Comparison of ENCODE assay signal across 7 cellular contexts in genomic region chr3:188153498-188153948, GRCh38. TPM values are rescaled to one million over a fixed set of nuclear protein-coding genes. Genes with fewer than 3 reads are reported as not detected.
A peak's percentile ranks its signal among the peaks of the same experiment; 100 is the strongest.
DNase-seq lines count a peak whose midpoint lies in the region; ATAC-seq and TF ChIP-seq lines count a peak whose summit lies in the region.

No MANE protein-coding gene starts in this region.

- no peaks in the 10 kb centered on the region for H3K36me3 ChIP-seq in GM06990 (ENCODE audit: control insufficient read depth, insufficient read depth, low read length)
- no peaks in the 10 kb centered on the region for H3K36me3 ChIP-seq in endocrine pancreas (ENCODE audit: control insufficient read depth, insufficient read depth, low read length)
- H3K36me3 ChIP-seq in lung (ENCODE audit: control insufficient read depth in 2 of 2, insufficient read depth in 2 of 2, low read length in 2 of 2) = no peaks in the 10 kb centered on the region

- no peaks in the 10 kb centered on the region for H3K27me3 Mint-ChIP-seq in stimulated activated memory B cell treated with anti-CD40 and anti-IgM and Interleukin-4, amounts not matched to agents 10 μg/mL and 1 μg/mL and 100 μg/mL, for 72 hours

- H3K9me3 ChIP-seq in endocrine pancreas (ENCODE audit: control insufficient read depth, low read length) (no peaks in the 10 kb centered on the region), lung (ENCODE audit: control insufficient read depth in 2 of 2, insufficient read depth in 1 of 2, low read length in 1 of 2) (no peaks in the 10 kb centered on the region)

- H3K27ac ChIP-seq in lung (ENCODE audit: low read depth in 1 of 2, low read length in 1 of 2) = peak overlapping the region; percentile 96 to 99

- H3K36me3 Mint-ChIP-seq in stimulated activated memory B cell treated with anti-CD40 and anti-IgM and Interleukin-4, amounts not matched to agents 10 μg/mL and 1 μg/mL and 100 μg/mL, for 72 hours = no peaks in the 10 kb centered on the region

- H3K9me3 Mint-ChIP-seq in stimulated activated memory B cell treated with anti-CD40 and anti-IgM and Interleukin-4, amounts not matched to agents 10 μg/mL and 1 μg/mL and 100 μg/mL, for 72 hours = peaks cover 6% of the 10 kb centered on the region

- H3K4me3 ChIP-seq in GM06990 (replicated peaks; ENCODE audit: low read depth, low read length) (peak overlapping the region; percentile 59), endocrine pancreas (ENCODE audit: control insufficient read depth, insufficient read depth, low read length) (peak overlapping the region; percentile 65), lung (peak overlapping the region; percentile 82)

- H3K4me3 Mint-ChIP-seq in stimulated activated memory B cell treated with anti-CD40 and anti-IgM and Interleukin-4, amounts not matched to agents 10 μg/mL and 1 μg/mL and 100 μg/mL, for 72 hours = peak overlapping the region; percentile 93

- peaks cover 62% of the 10 kb centered on the region for H3K4me1 Mint-ChIP-seq in stimulated activated memory B cell treated with anti-CD40 and anti-IgM and Interleukin-4, amounts not matched to agents 10 μg/mL and 1 μg/mL and 100 μg/mL, for 72 hours

- DNase-seq in GM06990 (ENCODE audit: extremely low read depth, insufficient read length) (no peak), NCI-H2196 treated with DMSO at 0.1 percent for 48 hours (lab: John Stamatoyannopoulos, UW; ENCODE audit: unreplicated experiment) (peak; percentile 87), lung (ENCODE audit: low spot score) (peak; percentile 83)
- DNase-seq in activated CD4-positive, alpha-beta T cell treated with anti-CD3 and anti-CD28 coated beads for 4 hours = peak; percentile 32 to 48

- no peaks in the 10 kb centered on the region for H3K4me1 ChIP-seq in endocrine pancreas (ENCODE audit: control insufficient read depth, insufficient read depth, low read length)
- peaks cover 15% of the 10 kb centered on the region in 2 donors for H3K4me1 ChIP-seq in lung (ENCODE audit: control insufficient read depth in 2 of 2, insufficient read depth in 2 of 2, low read length in 2 of 2)

- ATAC-seq in HG02798 (IDR thresholded peaks at IDR 0.05; ENCODE audit: poor library complexity, unreplicated experiment) (peak; percentile 11), lung (ENCODE audit: insufficient read depth, low FRiP score) (peak; percentile 49)
- peak; percentile 42 for ATAC-seq in stimulated activated memory B cell treated with anti-CD40 and anti-IgM and Interleukin-4, amounts not matched to agents 10 μg/mL and 1 μg/mL and 100 μg/mL, for 72 hours

- no peak for TF ChIP-seq CTCF in GM06990 (IDR thresholded peaks at IDR 0.05; ENCODE audit: insufficient read depth, low read length, poor library complexity, severe bottlenecking)
- TF ChIP-seq CTCF in lung (IDR thresholded peaks at IDR 0.05; ENCODE audit: control extremely low read depth, extremely low read depth) = no peak

- no peaks in the 10 kb centered on the region; the same call in 1 of the 2 replicates for H3K27me3 ChIP-seq in GM06990 (replicated peaks; ENCODE audit: control insufficient read depth, insufficient read depth, low read length)
- H3K27me3 ChIP-seq in endocrine pancreas (ENCODE audit: control insufficient read depth, insufficient read depth, low read length) = no peaks in the 10 kb centered on the region
- no peaks in the 10 kb centered on the region for H3K27me3 ChIP-seq in lung (ENCODE audit: control insufficient read depth, insufficient read depth)

- peak overlapping the region; percentile 95 for H3K9ac ChIP-seq in endocrine pancreas (ENCODE audit: control insufficient read depth, insufficient read depth, low read length)

- 0 to 1% methylated on average over 25 of the region's 25 CpGs for WGBS in lung, 2 donors

- H3K27ac Mint-ChIP-seq in stimulated activated memory B cell treated with anti-CD40 and anti-IgM and Interleukin-4, amounts not matched to agents 10 μg/mL and 1 μg/mL and 100 μg/mL, for 72 hours = peak overlapping the region; percentile 90

RNA-seq across cellular contexts. Expression of gene LPP, which starts 0.4 kb away (rescaled TPM):
- 100 to 1,000 TPM; 118 to 219 TPM for total RNA-seq in lung
- 10 to 100 TPM; 11.1 to 14.5 TPM for polyA plus RNA-seq in lung
